Comparison of ENCODE assay signal across 14 cellular contexts in the genomic region with DNA sequence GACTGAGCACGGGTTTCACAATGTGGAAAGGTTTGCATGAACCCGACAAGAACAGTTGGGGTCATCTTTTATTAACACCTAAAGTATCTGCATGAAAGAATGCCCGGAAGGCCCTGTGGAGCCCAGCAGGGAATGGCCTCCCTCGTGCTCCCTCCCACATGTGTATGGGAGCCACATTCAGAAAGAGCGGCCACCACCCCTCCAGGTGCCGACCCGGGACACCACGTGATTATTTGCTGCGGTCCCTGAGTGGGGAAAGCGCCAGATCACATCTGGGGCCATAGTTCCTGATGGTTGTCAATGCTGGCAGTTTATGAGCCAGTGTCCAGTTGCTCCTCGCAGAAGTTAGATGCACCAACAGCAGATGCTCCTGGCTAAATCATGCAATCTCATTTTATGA.
DNase-seq lines count a peak whose midpoint lies in the region; ATAC-seq and TF ChIP-seq lines count a peak whose summit lies in the region.
"Had no signal": no experiment of that assay in that cellular context is flagged by ENCODE, and none has a peak within 500 bp of the region (broad histone marks: within the 10 kb centered on the region; RNA-seq: fewer than 3 reads in every experiment).

No MANE protein-coding gene starts in this region.

- H4K91ac ChIP-seq in neuronal stem cell (ENCODE audit: low read depth, low read length, poor library complexity) = no peak overlapping the region

- no peaks in the 10 kb centered on the region for H3K4me1 Mint-ChIP-seq in progenitor cell of endocrine pancreas (ENCODE audit: low read depth)
- H3K4me1 Mint-ChIP-seq: CD4-positive, CD25-positive, alpha-beta regulatory T cell had no signal

- POLR2A ChIA-PET in HEK293 (lab: Yijun Ruan, JAX) = no interaction called here

- no peak for TF ChIP-seq EP300 in stomach (IDR thresholded peaks at IDR 0.05)

- no peak overlapping the region for H3K9ac ChIP-seq in neuronal stem cell (ENCODE audit: low read depth, low read length, poor library complexity)
- H3K9ac ChIP-seq: BLaER1 treated with 17β-estradiol and CSF1 and Interleukin-3, amounts not matched to agents 10 nM and 100 nM had no signal

- H2AFZ ChIP-seq in neuronal stem cell (ENCODE audit: low read length) = no peak overlapping the region

- H2BK15ac ChIP-seq in neuronal stem cell (ENCODE audit: low read length) = no peak overlapping the region

- H3K79me1 ChIP-seq in neuronal stem cell (ENCODE audit: low read depth, low read length) = peaks cover 3% of the 10 kb centered on the region

- no peaks in the 10 kb centered on the region for H3K9me3 Mint-ChIP-seq in progenitor cell of endocrine pancreas (ENCODE audit: low read depth)

- TF ChIP-seq CTCF in HEK293 (tag by site-specific recombination; IDR thresholded peaks at IDR 0.05) (no peak), coronary artery (IDR thresholded peaks at IDR 0.05) (no peak), stomach (IDR thresholded peaks at IDR 0.05) (no peak), progenitor cell of endocrine pancreas (IDR thresholded peaks at IDR 0.05; ENCODE audit: unreplicated experiment) (no peak)

- no peaks in the 10 kb centered on the region for H3K36me3 ChIP-seq in HEK293 (ENCODE audit: control insufficient read depth in 2 of 2, insufficient read depth in 1 of 2, low read length in 2 of 2)
- H3K36me3 ChIP-seq in neuronal stem cell (replicated peaks in 1 of 2; ENCODE audit: control insufficient read depth in 2 of 2, insufficient read depth in 2 of 2, low read length in 2 of 2) = no peaks in the 10 kb centered on the region
- no peaks in the 10 kb centered on the region for H3K36me3 ChIP-seq in stomach
- H3K36me3 ChIP-seq: BLaER1 treated with 17β-estradiol and CSF1 and Interleukin-3, amounts not matched to agents 10 nM and 100 nM; HAP-1 had no signal

- H2BK5ac ChIP-seq in neuronal stem cell (ENCODE audit: low read length) = no peak overlapping the region

- H3K4me1 ChIP-seq in HEK293 (ENCODE audit: control insufficient read depth, insufficient read depth, low read length) (no peaks in the 10 kb centered on the region), neuronal stem cell (ENCODE audit: control insufficient read depth in 2 of 2, insufficient read depth in 1 of 2, low read depth in 1 of 2, low read length in 2 of 2) (peaks cover 0 to 11% of the 10 kb centered on the region in 2 donors), stomach (no peaks in the 10 kb centered on the region)
- H3K4me1 ChIP-seq: BLaER1 treated with 17β-estradiol and CSF1 and Interleukin-3, amounts not matched to agents 10 nM and 100 nM; HAP-1 had no signal

- TF ChIP-seq POLR2A in stomach (IDR thresholded peaks at IDR 0.05) = no peak

- peaks cover 15% of the 10 kb centered on the region for H3K27me3 Mint-ChIP-seq in progenitor cell of endocrine pancreas
- H3K27me3 Mint-ChIP-seq: CD4-positive, CD25-positive, alpha-beta regulatory T cell had no signal

- DNase-seq in coronary artery (ENCODE audit: low spot score) (peak; percentile 22), neuronal stem cell (ENCODE audit: low spot score) (no peak), stomach (peak; percentile 20), NCI-H146 (lab: John Stamatoyannopoulos, UW) (no peak), progenitor cell of endocrine pancreas (ENCODE audit: low spot score, unreplicated experiment) (no peak)
- DNase-seq: ACHN; CD4-positive, CD25-positive, alpha-beta regulatory T cell; GOT3; HFFc6 had no signal

- no CpG with 5 or more reads among the region's 11 CpGs for WGBS in neuronal stem cell (ENCODE audit: extremely low coverage in 2 of 2, insufficient read length in 2 of 2, insufficient replicate concordance in 1 of 2), 2 donors
- 76 to 87% (median 81%) methylated on average over 7 to 11 of the region's 11 CpGs for WGBS in stomach, 5 donors

- H3K36me3 Mint-ChIP-seq in progenitor cell of endocrine pancreas (ENCODE audit: insufficient read depth) = no peaks in the 10 kb centered on the region
- H3K36me3 Mint-ChIP-seq: CD4-positive, CD25-positive, alpha-beta regulatory T cell had no signal

- H3K4me3 ChIP-seq in HEK293 (ENCODE audit: low read depth, low read length) = no peak overlapping the region
- no peak overlapping the region for H3K4me3 ChIP-seq in coronary artery
- H3K4me3 ChIP-seq in neuronal stem cell (ENCODE audit: low read length in 2 of 2) = no peak overlapping the region
- H3K4me3 ChIP-seq in stomach = no peak overlapping the region
- H3K4me3 ChIP-seq: BLaER1 treated with 17β-estradiol and CSF1 and Interleukin-3, amounts not matched to agents 10 nM and 100 nM; HAP-1 had no signal

- no peak overlapping the region for H2BK120ac ChIP-seq in neuronal stem cell (ENCODE audit: low read depth, low read length)

- H3K27ac Mint-ChIP-seq in progenitor cell of endocrine pancreas = no peak overlapping the region
- H3K27ac Mint-ChIP-seq: HFFc6 had no signal

- H4K8ac ChIP-seq in neuronal stem cell (ENCODE audit: low read depth, low read length) = no peak overlapping the region

- ATAC-seq in GM18858 (IDR thresholded peaks at IDR 0.05; ENCODE audit: unreplicated experiment) = no peak
- ATAC-seq in GM19351 (IDR thresholded peaks at IDR 0.05; ENCODE audit: unreplicated experiment) = no peak

- H3K14ac ChIP-seq in neuronal stem cell (ENCODE audit: low read length) = no peak overlapping the region

- H3K9me3 ChIP-seq in HEK293 (ENCODE audit: control insufficient read depth, insufficient read depth, low read depth, low read length) (no peaks in the 10 kb centered on the region), neuronal stem cell (replicated peaks in 1 of 2; ENCODE audit: control insufficient read depth in 2 of 2, insufficient read depth in 1 of 2, low read depth in 1 of 2, low read length in 2 of 2) (no peaks in the 10 kb centered on the region), stomach (no peaks in the 10 kb centered on the region)
- H3K9me3 ChIP-seq: BLaER1 treated with 17β-estradiol and CSF1 and Interleukin-3, amounts not matched to agents 10 nM and 100 nM; HAP-1 had no signal

- H3K23ac ChIP-seq in neuronal stem cell (ENCODE audit: low read depth, low read length, poor library complexity) = peak overlapping the region; percentile 47

- intact Hi-C loops in stomach (cut with DNase I; ENCODE audit: low total_unique reads) = no loop called here

- no peak overlapping the region for H3K4me2 ChIP-seq in neuronal stem cell (ENCODE audit: insufficient read depth, low read length, poor library complexity, severe bottlenecking)
- H3K4me2 ChIP-seq: BLaER1 treated with 17β-estradiol and CSF1 and Interleukin-3, amounts not matched to agents 10 nM and 100 nM had no signal

- H3K4me3 Mint-ChIP-seq in progenitor cell of endocrine pancreas (ENCODE audit: low read depth) = no peak overlapping the region
- H3K4me3 Mint-ChIP-seq: CD4-positive, CD25-positive, alpha-beta regulatory T cell; HFFc6 had no signal

- H3K18ac ChIP-seq in neuronal stem cell (ENCODE audit: low read length) = no peak overlapping the region

- no peak overlapping the region for H2AK5ac ChIP-seq in neuronal stem cell (ENCODE audit: low read depth, low read length)

- no peaks in the 10 kb centered on the region for H3K27me3 ChIP-seq in neuronal stem cell (ENCODE audit: control insufficient read depth in 3 of 3, insufficient read depth in 3 of 3, low read depth in 1 of 3, low read length in 3 of 3)
- peaks cover 0 to 23% (median 0%) of the 10 kb centered on the region in 3 donors for H3K27me3 ChIP-seq in stomach
- H3K27me3 ChIP-seq: BLaER1 treated with 17β-estradiol and CSF1 and Interleukin-3, amounts not matched to agents 10 nM and 100 nM had no signal

- no peak overlapping the region for H3K4ac ChIP-seq in neuronal stem cell (ENCODE audit: low read length)

- H3K27ac ChIP-seq in HEK293 (ENCODE audit: extremely low read depth, low read depth, low read length) = no peak overlapping the region
- H3K27ac ChIP-seq in coronary artery = no peak overlapping the region
- H3K27ac ChIP-seq in neuronal stem cell (replicated peaks; ENCODE audit: low read length) = no peak overlapping the region
- H3K27ac ChIP-seq in stomach = no peak overlapping the region
- H3K27ac ChIP-seq: BLaER1 treated with 17β-estradiol and CSF1 and Interleukin-3, amounts not matched to agents 10 nM and 100 nM had no signal

- H2BK12ac ChIP-seq in neuronal stem cell (ENCODE audit: low read length) = no peak overlapping the region

- CTCF ChIA-PET in HEK293 (lab: Yijun Ruan, JAX) = no interaction called here

TF ChIP-seq in HEK293, 187 proteins besides CTCF, POLR2A, EP300 and RAD21:
- TF ChIP-seq YY2 (tag by site-specific recombination; IDR thresholded peaks at IDR 0.05) = no peak
- 0 out of 2 replicates have a peak, but pooled peaks have one; percentile 10 for TF ChIP-seq ZNF677 (tag by site-specific recombination; IDR thresholded peaks at IDR 0.05)

Comparison
In these comparisons a context has a peak if more than half of its experiments do, and no peak if none do; other contexts are left out.
1. DNase-seq: peak in coronary artery (single experiment) and stomach (single experiment); none in neuronal stem cell (single experiment), NCI-H146 (single experiment) and progenitor cell of endocrine pancreas (single experiment).